8 cellular contexts compared by ENCODE assay signal in genomic region chr3:128153156-128154011, GRCh38. TPM values are rescaled to one million over a fixed set of nuclear protein-coding genes. Genes with fewer than 3 reads are reported as not detected.
DNase-seq lines count a peak whose midpoint lies in the region; ATAC-seq, FAIRE-seq and TF ChIP-seq lines count a peak whose summit lies in the region.

Gene EEFSEC (plus strand): TSS chr3:128153481. CDS start chr3:128153508, 27 bp downstream.

- peaks cover 30% of the 10 kb centered on the region for H3K36me3 Mint-ChIP-seq in type B pancreatic cell

- no peaks in the 10 kb centered on the region for H3K36me3 ChIP-seq in cardiac muscle cell

- H3K4me1 Mint-ChIP-seq in type B pancreatic cell (ENCODE audit: unreplicated experiment): peaks cover 4% of the 10 kb centered on the region

- ATAC-seq in HG02642 (IDR thresholded peaks at IDR 0.05; ENCODE audit: poor library complexity, unreplicated experiment): peak; percentile 96

- H3K27me3 Mint-ChIP-seq in type B pancreatic cell: peaks cover 11% of the 10 kb centered on the region

- H3K4me3 Mint-ChIP-seq in type B pancreatic cell: peak within 1 kb of the TSS; percentile 92

- peak within 1 kb of the TSS; percentile 71 for H3K4me3 ChIP-seq in cardiac muscle cell

- peak; percentile 44; the same call in 1 of the 2 replicates for TF ChIP-seq POLR2A in GM12891 (IDR thresholded peaks at IDR 0.05; ENCODE audit: low read depth, low read length)

- H3K4me1 ChIP-seq in cardiac muscle cell (ENCODE audit: low read depth): peaks cover 7% of the 10 kb centered on the region

- peak within 1 kb of the TSS; percentile 76 for H3K27ac ChIP-seq in cardiac muscle cell

- H3K9me3 ChIP-seq in cardiac muscle cell (ENCODE audit: low read depth): no peaks in the 10 kb centered on the region

- TF ChIP-seq CTCF in cardiac muscle cell (IDR thresholded peaks at IDR 0.05; ENCODE audit: low read depth, low read length): no peak
- TF ChIP-seq CTCF in type B pancreatic cell (conservative IDR thresholded peaks at IDR 0.05): peak; percentile 22

- H3K27me3 ChIP-seq in cardiac muscle cell: peaks cover 2% of the 10 kb centered on the region

- peaks cover 16% of the 10 kb centered on the region for H3K9me3 Mint-ChIP-seq in type B pancreatic cell

- DNase-seq in GM12891 (ENCODE audit: insufficient read length, low spot score): peak; percentile 76
- peak; percentile 86 for DNase-seq in NCI-H1105 (lab: John Stamatoyannopoulos, UW)
- DNase-seq in SW480 (ENCODE audit: low spot score): peak; percentile 85
- peak; percentile 63 for DNase-seq in activated naive CD8-positive, alpha-beta T cell treated with anti-CD3 and anti-CD28 coated beads, Interleukin-2, amount 50 U/mL, for 16 hours (ENCODE audit: low read depth, low spot score)
- peak; percentile 83 to 84 for DNase-seq in cardiac muscle cell (ENCODE audit: low read depth in 1 of 2, low spot score in 1 of 2)
- DNase-seq in pons (ENCODE audit: low spot score): peak; percentile 57
- DNase-seq in type B pancreatic cell (ENCODE audit: extremely low spot score, unreplicated experiment): peak; percentile 83

- FAIRE-seq in GM12891 (lab: Jason Lieb, UNC): peak; percentile 87

- peak within 1 kb of the TSS; percentile 91 for H3K27ac Mint-ChIP-seq in type B pancreatic cell

TF ChIP-seq in GM12891, 5 proteins besides CTCF, POLR2A, EP300 and RAD21:
- TF ChIP-seq SPI1 (IDR thresholded peaks at IDR 0.05; ENCODE audit: low read depth, low read length) (no peak), POLR2AphosphoS5 (IDR thresholded peaks at IDR 0.05; ENCODE audit: low read depth, low read length) (peak; percentile 55; the same call in 1 of the 2 replicates), POU2F2 (IDR thresholded peaks at IDR 0.05; ENCODE audit: low read depth, low read length) (0 out of 2 replicates have a peak, but pooled peaks have one; percentile 51), TAF1 (IDR thresholded peaks at IDR 0.05; ENCODE audit: low read depth, low read length) (peak; percentile 78)

RNA-seq across cellular contexts. Expression of gene EEFSEC, which starts in this region (rescaled TPM):
- polyA plus RNA-seq in GM12891 (2012; ENCODE audit: low read depth, missing spikeins): 13.7 TPM
- 23.0 and 26.7 TPM in 2 replicates for total RNA-seq in cardiac muscle cell
- polyA plus RNA-seq in cardiac muscle cell: 47.9 and 52.0 TPM in 2 replicates
- total RNA-seq in type B pancreatic cell (ENCODE audit: low replicate concordance): 9.6 and 16.6 TPM in 2 replicates

Comparison
In these comparisons a context has a peak if more than half of its experiments do, and no peak if none do; other contexts are left out.
1. Peak in every context shown above with its lines: DNase-seq, ATAC-seq, H3K4me3 ChIP-seq and H3K27ac ChIP-seq.